In genomic region chr3:39453134-39453533, GRCh38 we compare ENCODE assay signal across 25 cellular contexts. TPM values are rescaled to one million over a fixed set of nuclear protein-coding genes. Genes with fewer than 3 reads are reported as not detected.
A peak's percentile ranks its signal among the peaks of the same experiment; 100 is the strongest.
DNase-seq lines count a peak whose midpoint lies in the region; ATAC-seq and TF ChIP-seq lines count a peak whose summit lies in the region.
"Had no signal": no experiment of that assay in that cellular context is flagged by ENCODE, and none has a peak within 500 bp of the region (broad histone marks: within the 10 kb centered on the region; RNA-seq: fewer than 3 reads in every experiment).

No MANE protein-coding gene starts in this region.

- intact Hi-C loops in dorsolateral prefrontal cortex (cut with DNase I): no loop called here

- peak overlapping the region in 3 of 59 donors; percentile 4 to 19 (median 14) for H3K4me3 ChIP-seq in dorsolateral prefrontal cortex
- H3K4me3 ChIP-seq: left ventricle myocardium inferior, pancreas, right lobe of liver had no signal

- TF ChIP-seq CTCF in dorsolateral prefrontal cortex (IDR thresholded peaks at IDR 0.05 in 54 of 56, conservative IDR thresholded peaks at IDR 0.05 in 2 of 56; ENCODE audit: low read depth in 1 of 56, partially characterized antibody in 56 of 56): no peak

- H3K27me3 ChIP-seq in dorsolateral prefrontal cortex: no peaks in the 10 kb centered on the region
- H3K27me3 ChIP-seq: BE2C, foreskin keratinocyte, pancreas, right lobe of liver had no signal

- peak; percentile 96 for ATAC-seq in GM18861 (IDR thresholded peaks at IDR 0.05; ENCODE audit: unreplicated experiment)
- ATAC-seq in GM21423 (IDR thresholded peaks at IDR 0.05; ENCODE audit: unreplicated experiment): peak; percentile 79
- peak; percentile 74 for ATAC-seq in HG03342 (IDR thresholded peaks at IDR 0.05; ENCODE audit: unreplicated experiment)
- ATAC-seq in HG02852 (IDR thresholded peaks at IDR 0.05; ENCODE audit: unreplicated experiment): no peak
- ATAC-seq: activated T-helper 17 cell treated with anti-CD3 and anti-CD28 coated beads, Interleukin-2, amount 50 U/mL, for 72 hours; foreskin keratinocyte; natural killer cell treated with Interleukin-12 subunit alpha and Interleukin-12 subunit beta and Interleukin-15 and Interleukin-18, amount 100 ng/mL, for 72 hours; right lobe of liver had no signal

- no peak for DNase-seq in dorsolateral prefrontal cortex
- no peak for DNase-seq in nucleus accumbens (lab: John Stamatoyannopoulos, UW)
- DNase-seq in stimulated activated naive CD4-positive, alpha-beta T cell treated with Interleukin-2 at 50 U/mL for 16 hours (lab: John Stamatoyannopoulos, UW): no peak
- no peak for DNase-seq in NCI-H2227 (lab: John Stamatoyannopoulos, UW; ENCODE audit: unreplicated experiment)
- DNase-seq: activated CD4-positive, alpha-beta T cell treated with anti-CD3 and anti-CD28 coated beads, Interleukin-2, amount 50 U/mL, for 1 hour; activated CD8-positive, alpha-beta memory T cell treated with anti-CD3 and anti-CD28 coated beads, Interleukin-2, amount 50 U/mL, for 4 hours; activated naive CD8-positive, alpha-beta T cell treated with anti-CD3 and anti-CD28 coated beads, Interleukin-2, amount 10 ng/mL, durations not matched to agents 7 days and 5 days; BE2C; cerebellar nuclear complex; effector memory CD4-positive, alpha-beta T cell; foreskin keratinocyte; HFFc6; Karpas-422; left ventricle myocardium inferior; NCI-H1694 treated with DMSO at 0.1 percent for 48 hours; pancreas; right lobe of liver had no signal

- peak overlapping the region in 34 of 59 donors; percentile 1 to 100 (median 60) for H3K27ac ChIP-seq in dorsolateral prefrontal cortex
- H3K27ac ChIP-seq: foreskin keratinocyte, left ventricle myocardium inferior, pancreas, right lobe of liver had no signal

RNA-seq across cellular contexts. Expression of gene MOBP, which starts 14.3 kb away (rescaled TPM):
- 1,000 to 10,000 TPM in 11 of 120 experiments, 100 to 1,000 TPM in 101, 10 to 100 TPM in 8; 40.9 to 1,548 (median 379) TPM for total RNA-seq in dorsolateral prefrontal cortex
- total RNA-seq: activated naive CD8-positive, alpha-beta T cell treated with anti-CD3 and anti-CD28 coated beads, Interleukin-2, amount 10 ng/mL, durations not matched to agents 7 days and 5 days; activated T-helper 17 cell treated with anti-CD3 and anti-CD28 coated beads, Interleukin-2, amount 50 U/mL, for 72 hours; foreskin keratinocyte; HFFc6; left ventricle myocardium inferior; mesothelial cell of epicardium; natural killer cell treated with Interleukin-12 subunit alpha and Interleukin-12 subunit beta and Interleukin-15 and Interleukin-18, amount 100 ng/mL, for 72 hours; pancreas; right lobe of liver; subcutaneous adipose tissue had no signal

RNA-seq across cellular contexts. Expression of gene RPSA, which starts 46.6 kb away (rescaled TPM):
- total RNA-seq in dorsolateral prefrontal cortex: 100 to 1,000 TPM; 285 to 584 (median 399) TPM
